In genomic region chr3:143835312-143835711, GRCh38 we compare ENCODE assay signal across 17 cellular contexts. TPM values are rescaled to one million over a fixed set of nuclear protein-coding genes. Genes with fewer than 3 reads are reported as not detected.
DNase-seq lines count a peak whose midpoint lies in the region; ATAC-seq and TF ChIP-seq lines count a peak whose summit lies in the region.
"Had no signal": no experiment of that assay in that cellular context is flagged by ENCODE, and none has a peak within 500 bp of the region (broad histone marks: within the 10 kb centered on the region; RNA-seq: fewer than 3 reads in every experiment).

No MANE protein-coding gene starts in this region.

- peaks cover 3% of the 10 kb centered on the region for H3K36me3 Mint-ChIP-seq in activated CD4-positive, alpha-beta memory T cell treated with anti-CD3 and anti-CD28 coated beads for 36 hours
- H3K36me3 Mint-ChIP-seq in activated CD4-positive, alpha-beta memory T cell treated with anti-CD3 and anti-CD28 coated beads, Interleukin-2, amount 10 ng/mL, durations not matched to agents 7 days and 5 days (ENCODE audit: low read depth), result peaks cover 8% of the 10 kb centered on the region
- peaks cover 10% of the 10 kb centered on the region for H3K36me3 Mint-ChIP-seq in T-helper 17 cell (ENCODE audit: low read depth)

- no peak overlapping the region for H3K4me2 ChIP-seq in mesendoderm (ENCODE audit: low read length)

- H3K79me2 ChIP-seq in mesendoderm (ENCODE audit: control insufficient read depth, insufficient read depth, low read length), result no peaks in the 10 kb centered on the region

- H4K5ac ChIP-seq in mesendoderm (ENCODE audit: low read length), result no peak overlapping the region

- H2BK5ac ChIP-seq in mesendoderm (ENCODE audit: low read length), result no peak overlapping the region

- no peak overlapping the region for H3K4me3 ChIP-seq in mesendoderm (ENCODE audit: low read length)
- H3K4me3 ChIP-seq in heart left ventricle, result no peak overlapping the region
- H3K4me3 ChIP-seq: BLaER1 treated with 17β-estradiol and CSF1 and Interleukin-3, amounts not matched to agents 10 nM and 100 nM had no signal

- no peak overlapping the region for H4K8ac ChIP-seq in mesendoderm (ENCODE audit: low read depth, low read length)

- peaks cover 2% of the 10 kb centered on the region for H3K79me1 ChIP-seq in mesendoderm (ENCODE audit: low read length)

- H3K9me3 ChIP-seq in T-helper 17 cell (ENCODE audit: control insufficient read depth, low read length, poor library complexity, severe bottlenecking), result no peaks in the 10 kb centered on the region
- H3K9me3 ChIP-seq in heart left ventricle, result no peaks in the 10 kb centered on the region
- H3K9me3 ChIP-seq: BLaER1 treated with 17β-estradiol and CSF1 and Interleukin-3, amounts not matched to agents 10 nM and 100 nM had no signal

- H3K4me1 ChIP-seq in mesendoderm (ENCODE audit: control insufficient read depth, low read depth, low read length), result peaks cover 4% of the 10 kb centered on the region
- H3K4me1 ChIP-seq in heart left ventricle, result peaks cover 0 to 49% (median 3%) of the 10 kb centered on the region in 12 donors

- no peak overlapping the region for H3K4me3 Mint-ChIP-seq in activated CD4-positive, alpha-beta memory T cell treated with anti-CD3 and anti-CD28 coated beads for 36 hours
- no peak overlapping the region for H3K4me3 Mint-ChIP-seq in activated CD4-positive, alpha-beta memory T cell treated with anti-CD3 and anti-CD28 coated beads, Interleukin-2, amount 10 ng/mL, durations not matched to agents 7 days and 5 days
- H3K4me3 Mint-ChIP-seq in T-helper 17 cell, result no peak overlapping the region
- H3K4me3 Mint-ChIP-seq: CD4-positive, alpha-beta T cell; HFFc6 had no signal

- CTCF ChIA-PET in activated CD4-positive, alpha-beta memory T cell treated with anti-CD3 and anti-CD28 coated beads for 36 hours (lab: Charles Lee), result interaction anchor here (1.1 kb wide), 1 partner anchor 60 kb away, joined by 3 read pairs; no protein-coding TSS in a partner anchor
- CTCF ChIA-PET in activated CD4-positive, alpha-beta memory T cell treated with anti-CD3 and anti-CD28 coated beads, Interleukin-2, amount 10 ng/mL, durations not matched to agents 7 days and 5 days (lab: Charles Lee), result no interaction called here

- H3K36me3 ChIP-seq in mesendoderm (ENCODE audit: control insufficient read depth, insufficient read depth, low read length) (no peaks in the 10 kb centered on the region), heart left ventricle (no peaks in the 10 kb centered on the region)

- no peak overlapping the region for H2AK5ac ChIP-seq in mesendoderm (ENCODE audit: low read length)

- no peak for TF ChIP-seq CTCF in heart left ventricle (IDR thresholded peaks at IDR 0.05)

- intact Hi-C loops in activated CD4-positive, alpha-beta memory T cell treated with anti-CD3 and anti-CD28 coated beads for 36 hours (cut with micrococcal nuclease), result loop anchor here (1.0 to 10.0 kb wide), 5 partner anchors 10 to 668 kb away; partner anchors contain the start of gene SLC9A9
- intact Hi-C loops in heart left ventricle (cut with DNase I), result no loop called here

- peak; percentile 66 for DNase-seq in activated CD4-positive, alpha-beta memory T cell treated with anti-CD3 and anti-CD28 coated beads for 36 hours
- no peak for DNase-seq in activated CD4-positive, alpha-beta memory T cell treated with anti-CD3 and anti-CD28 coated beads, Interleukin-2, amount 10 ng/mL, durations not matched to agents 7 days and 5 days
- peak; percentile 15 for DNase-seq in stimulated activated CD4-positive, alpha-beta T cell treated with anti-CD3 and anti-CD28 coated beads, Interleukin-15, amount 100 ng/mL, for 24 hours
- DNase-seq in stimulated activated CD4-positive, alpha-beta T cell treated with anti-CD3 and anti-CD28 coated beads, Interleukin-4, amount 100 ng/mL, for 4 hours, result no peak
- DNase-seq in T-helper 17 cell (no peak), mesendoderm (no peak), DMS79 (lab: John Stamatoyannopoulos, UW) (no peak), heart left ventricle (no peak)
- DNase-seq: ACHN; Calu3; CD4-positive, alpha-beta T cell; DMS 273 treated with DMSO at 0.1 percent for 48 hours; DMS79 treated with DMSO at 0.1 percent for 48 hours; EL; HCEC 1CT; HFFc6 had no signal

- H3K27me3 Mint-ChIP-seq in activated CD4-positive, alpha-beta memory T cell treated with anti-CD3 and anti-CD28 coated beads for 36 hours, result no peaks in the 10 kb centered on the region
- H3K27me3 Mint-ChIP-seq in activated CD4-positive, alpha-beta memory T cell treated with anti-CD3 and anti-CD28 coated beads, Interleukin-2, amount 10 ng/mL, durations not matched to agents 7 days and 5 days, result peaks cover 2% of the 10 kb centered on the region
- H3K27me3 Mint-ChIP-seq in T-helper 17 cell, result no peaks in the 10 kb centered on the region
- H3K27me3 Mint-ChIP-seq: CD4-positive, alpha-beta T cell had no signal

- no peak overlapping the region for H2BK120ac ChIP-seq in mesendoderm (ENCODE audit: low read depth, low read length)

- TF ChIP-seq POLR2A in heart left ventricle (IDR thresholded peaks at IDR 0.05), result no peak

- H3K4ac ChIP-seq in mesendoderm (ENCODE audit: low read depth, low read length), result peak overlapping the region; percentile 17

- H3K23ac ChIP-seq in mesendoderm (ENCODE audit: low read length), result no peak overlapping the region

- H3K27ac ChIP-seq in mesendoderm (ENCODE audit: low read depth, low read length), result no peak overlapping the region
- H3K27ac ChIP-seq in heart left ventricle, result no peak overlapping the region
- H3K27ac ChIP-seq: BLaER1 treated with 17β-estradiol and CSF1 and Interleukin-3, amounts not matched to agents 10 nM and 100 nM had no signal

- no peak overlapping the region for H3K27ac Mint-ChIP-seq in activated CD4-positive, alpha-beta memory T cell treated with anti-CD3 and anti-CD28 coated beads for 36 hours
- H3K27ac Mint-ChIP-seq in activated CD4-positive, alpha-beta memory T cell treated with anti-CD3 and anti-CD28 coated beads, Interleukin-2, amount 10 ng/mL, durations not matched to agents 7 days and 5 days, result no peak overlapping the region
- peak overlapping the region; percentile 3 for H3K27ac Mint-ChIP-seq in T-helper 17 cell
- H3K27ac Mint-ChIP-seq: CD4-positive, alpha-beta T cell; HFFc6 had no signal

- WGBS in mesendoderm (ENCODE audit: extremely low coverage, insufficient coverage, low lambda C conversion rate), result no CpG with 5 or more reads among the region's 2 CpGs
- 75 to 87% (median 79%) methylated on average over 2 of the region's 2 CpGs for WGBS in heart left ventricle, 4 donors

- H3K27me3 ChIP-seq in mesendoderm (ENCODE audit: insufficient read depth, low read length, poor library complexity) (no peaks in the 10 kb centered on the region), heart left ventricle (no peaks in the 10 kb centered on the region)
- H3K27me3 ChIP-seq: BLaER1 treated with 17β-estradiol and CSF1 and Interleukin-3, amounts not matched to agents 10 nM and 100 nM had no signal

- no peak for ATAC-seq in T-helper 17 cell
- no peak for ATAC-seq in heart left ventricle

- peaks cover 54% of the 10 kb centered on the region for H3K4me1 Mint-ChIP-seq in activated CD4-positive, alpha-beta memory T cell treated with anti-CD3 and anti-CD28 coated beads for 36 hours (ENCODE audit: low read depth)
- H3K4me1 Mint-ChIP-seq in activated CD4-positive, alpha-beta memory T cell treated with anti-CD3 and anti-CD28 coated beads, Interleukin-2, amount 10 ng/mL, durations not matched to agents 7 days and 5 days, result peaks cover 44% of the 10 kb centered on the region
- H3K4me1 Mint-ChIP-seq in T-helper 17 cell, result peaks cover 39% of the 10 kb centered on the region

- no peaks in the 10 kb centered on the region for H3K9me3 Mint-ChIP-seq in activated CD4-positive, alpha-beta memory T cell treated with anti-CD3 and anti-CD28 coated beads for 36 hours
- H3K9me3 Mint-ChIP-seq in activated CD4-positive, alpha-beta memory T cell treated with anti-CD3 and anti-CD28 coated beads, Interleukin-2, amount 10 ng/mL, durations not matched to agents 7 days and 5 days, result no peaks in the 10 kb centered on the region
- H3K9me3 Mint-ChIP-seq: CD4-positive, alpha-beta T cell had no signal

- no peak overlapping the region for H3K9ac ChIP-seq in mesendoderm (ENCODE audit: low read length)
- H3K9ac ChIP-seq: BLaER1 treated with 17β-estradiol and CSF1 and Interleukin-3, amounts not matched to agents 10 nM and 100 nM had no signal

- no peak overlapping the region for H2BK15ac ChIP-seq in mesendoderm (replicated peaks; ENCODE audit: low read depth)

- H3K56ac ChIP-seq in mesendoderm (ENCODE audit: low read length), result no peak overlapping the region

- no peak overlapping the region for H3K18ac ChIP-seq in mesendoderm (ENCODE audit: low read length)

- POLR2A ChIA-PET in activated CD4-positive, alpha-beta memory T cell treated with anti-CD3 and anti-CD28 coated beads for 36 hours (lab: Charles Lee), result no interaction called here
- POLR2A ChIA-PET in activated CD4-positive, alpha-beta memory T cell treated with anti-CD3 and anti-CD28 coated beads, Interleukin-2, amount 10 ng/mL, durations not matched to agents 7 days and 5 days (lab: Charles Lee), result interaction anchor here (0.6 to 1.1 kb wide), 2 partner anchors 78 to 137 kb away, joined by 3 to 4 read pairs; partner anchors contain the start of gene DIPK2A

RNA-seq across cellular contexts. Expression of gene SLC9A9, which starts 13.0 kb away (rescaled TPM):
- total RNA-seq in activated CD4-positive, alpha-beta memory T cell treated with anti-CD3 and anti-CD28 coated beads for 36 hours, result 1 to 10 TPM; 1.3 to 1.6 TPM
- total RNA-seq in activated CD4-positive, alpha-beta memory T cell treated with anti-CD3 and anti-CD28 coated beads, Interleukin-2, amount 10 ng/mL, durations not matched to agents 7 days and 5 days, result 10 to 100 TPM; 16.9 to 18.5 TPM
- total RNA-seq in T-helper 17 cell, result 10 to 100 TPM; 25.3 to 31.8 TPM
- 4.2 TPM for polyA plus RNA-seq in mesendoderm (2013, experiment 1 of 2)
- 3.7 TPM for polyA plus RNA-seq in mesendoderm (2013, experiment 2 of 2)
- total RNA-seq in heart left ventricle, result 10 to 100 TPM in 2 of 9 donors, 1 to 10 TPM in 7; 2.2 to 17.5 (median 3.5) TPM
- polyA plus RNA-seq in heart left ventricle, result 1 to 10 TPM in 1 of 2 donors, under 1 TPM in 1; 0.76 to 1.1 TPM

Comparison
In these comparisons a context has a peak if more than half of its experiments do, and no peak if none do; other contexts are left out.
1. DNase-seq: peak in activated CD4-positive, alpha-beta memory T cell treated with anti-CD3 and anti-CD28 coated beads for 36 hours (single experiment) and stimulated activated CD4-positive, alpha-beta T cell treated with anti-CD3 and anti-CD28 coated beads, Interleukin-15, amount 100 ng/mL, for 24 hours (single experiment); none in activated CD4-positive, alpha-beta memory T cell treated with anti-CD3 and anti-CD28 coated beads, Interleukin-2, amount 10 ng/mL, durations not matched to agents 7 days and 5 days (single experiment), stimulated activated CD4-positive, alpha-beta T cell treated with anti-CD3 and anti-CD28 coated beads, Interleukin-4, amount 100 ng/mL, for 4 hours (0 of 2), T-helper 17 cell (0 of 3), mesendoderm (single experiment), DMS79 (single experiment) and heart left ventricle (0 of 5).